17 cellular contexts compared by ENCODE assay signal in genomic region chr12:105036937-105037649, GRCh38. TPM values are rescaled to one million over a fixed set of nuclear protein-coding genes. Genes with fewer than 3 reads are reported as not detected.
DNase-seq lines count a peak whose midpoint lies in the region; ATAC-seq, FAIRE-seq and TF ChIP-seq lines count a peak whose summit lies in the region.
"Had no signal": no experiment of that assay in that cellular context is flagged by ENCODE, and none has a peak within 500 bp of the region (broad histone marks: within the 10 kb centered on the region; RNA-seq: fewer than 3 reads in every experiment).

No MANE protein-coding gene starts in this region.

- intact Hi-C loops in endothelial cell of umbilical vein (cut with micrococcal nuclease): no loop called here

- H3K4me3 Mint-ChIP-seq in T-helper 17 cell: peak overlapping the region; percentile 64
- H3K4me3 Mint-ChIP-seq: endodermal cell, natural killer cell had no signal

- peak; percentile 28 for DNase-seq in ACHN
- DNase-seq in GM12892 (ENCODE audit: insufficient read length): no peak
- DNase-seq in T-helper 17 cell: no peak
- peak; percentile 14 for DNase-seq in endothelial cell of umbilical vein (ENCODE audit: low read depth, low spot score)
- DNase-seq in OCI-M1 (lab: John Stamatoyannopoulos, UW): no peak
- no peak for DNase-seq in NCI-H1436 (lab: John Stamatoyannopoulos, UW)
- no peak for DNase-seq in stimulated activated CD8-positive, alpha-beta memory T cell treated with anti-CD3 and anti-CD28 coated beads, Interleukin-4, amount 100 ng/mL, for 48 hours
- DNase-seq in hepatic stellate cell (ENCODE audit: low spot score): no peak
- DNase-seq: endodermal cell; glutamatergic neuron; left lung; natural killer cell; NCI-H2107; retina; stimulated activated CD4-positive, alpha-beta T cell treated with anti-CD3 and anti-CD28 coated beads, Interleukin-4, amount 100 ng/mL, for 24 hours had no signal

- no peak for TF ChIP-seq POLR2A in GM12892 (IDR thresholded peaks at IDR 0.05; ENCODE audit: low read depth, low read length)
- TF ChIP-seq POLR2A in endothelial cell of umbilical vein (IDR thresholded peaks at IDR 0.05; ENCODE audit: low read depth, low read length): no peak

- FAIRE-seq in GM12892 (lab: Jason Lieb, UNC): peak; percentile 70
- no peak for FAIRE-seq in endothelial cell of umbilical vein (lab: Jason Lieb, UNC)
- FAIRE-seq: astrocyte had no signal

- H3K9me3 ChIP-seq in T-helper 17 cell (ENCODE audit: control insufficient read depth, low read length, poor library complexity, severe bottlenecking) (no peaks in the 10 kb centered on the region), endothelial cell of umbilical vein (replicated peaks; ENCODE audit: control insufficient read depth, insufficient read depth, low read length) (no peaks in the 10 kb centered on the region)
- H3K9me3 ChIP-seq: BLaER1 treated with 17β-estradiol and CSF1 and Interleukin-3, amounts not matched to agents 10 nM and 100 nM; left lung had no signal

- no peak overlapping the region for H2AFZ ChIP-seq in endothelial cell of umbilical vein (ENCODE audit: low read depth, low read length)

- H3K36me3 ChIP-seq in endothelial cell of umbilical vein (ENCODE audit: control insufficient read depth in 2 of 2, extremely low read depth in 1 of 2, insufficient read depth in 2 of 2, low read length in 2 of 2): no peaks in the 10 kb centered on the region

- no peaks in the 10 kb centered on the region for H3K27me3 Mint-ChIP-seq in T-helper 17 cell

- peak; percentile 62 for ATAC-seq in T-helper 17 cell
- ATAC-seq: left lung, natural killer cell had no signal

- H3K36me3 Mint-ChIP-seq in T-helper 17 cell (ENCODE audit: low read depth): no peaks in the 10 kb centered on the region
- H3K36me3 Mint-ChIP-seq: natural killer cell had no signal

- H3K4me2 ChIP-seq in endothelial cell of umbilical vein (ENCODE audit: insufficient read depth, low read length): no peak overlapping the region
- H3K4me2 ChIP-seq: BLaER1 treated with 17β-estradiol and CSF1 and Interleukin-3, amounts not matched to agents 10 nM and 100 nM had no signal

- POLR2A ChIA-PET in endothelial cell of umbilical vein (lab: Charles Lee): no interaction called here

- peaks cover 4% of the 10 kb centered on the region for H3K4me1 ChIP-seq in endothelial cell of umbilical vein (ENCODE audit: control insufficient read depth, extremely low read depth, insufficient read depth, low read length)
- H3K4me1 ChIP-seq: left lung had no signal

- no peaks in the 10 kb centered on the region for H4K20me1 ChIP-seq in endothelial cell of umbilical vein (replicated peaks; ENCODE audit: control insufficient read depth, extremely low read depth, insufficient read depth, low read length)
- H4K20me1 ChIP-seq: BLaER1 treated with 17β-estradiol and CSF1 and Interleukin-3, amounts not matched to agents 10 nM and 100 nM had no signal

- dilution Hi-C loops in endothelial cell of umbilical vein (cut with MboI; ENCODE audit: extremely low pct_ligation_motif_present, low sequenced_read_pairs): no loop called here

- in situ Hi-C loops in ACHN (cut with HindIII; ENCODE audit: low pct_ligation_motif_present, low pct_unique_long_range_greater_than_20kb, low sequenced_read_pairs): no loop called here

- peaks cover 8% of the 10 kb centered on the region for H3K4me1 Mint-ChIP-seq in T-helper 17 cell

- no peak overlapping the region for H3K4me3 ChIP-seq in endothelial cell of umbilical vein (replicated peaks in 1 of 3; ENCODE audit: insufficient read depth in 1 of 3, low read depth in 1 of 3, low read length in 3 of 3)
- H3K4me3 ChIP-seq: BLaER1 treated with 17β-estradiol and CSF1 and Interleukin-3, amounts not matched to agents 10 nM and 100 nM; left lung had no signal

- CTCF ChIA-PET in endothelial cell of umbilical vein (lab: Charles Lee): interaction anchor here (0.9 to 2.5 kb wide), 2 partner anchors 16 to 655 kb away, joined by 3 to 7 read pairs; no protein-coding TSS in a partner anchor

- no peaks in the 10 kb centered on the region for H3K79me2 ChIP-seq in endothelial cell of umbilical vein (ENCODE audit: control insufficient read depth, insufficient read depth, low read length)

- H3K27ac Mint-ChIP-seq in T-helper 17 cell: peak overlapping the region; percentile 90
- H3K27ac Mint-ChIP-seq: endodermal cell had no signal

- TF ChIP-seq CTCF in endothelial cell of umbilical vein (IDR thresholded peaks at IDR 0.05; ENCODE audit: extremely low read depth in 1 of 2, insufficient read depth in 1 of 2, low read depth in 1 of 2, low read length in 2 of 2): no peak

- no TSS peak for BruUV-seq in endothelial cell of umbilical vein (replicated peaks; lab: Mats Ljungman, UMichigan)

- no peaks in the 10 kb centered on the region for H3K27me3 ChIP-seq in endothelial cell of umbilical vein (ENCODE audit: control insufficient read depth in 2 of 2, insufficient read depth in 2 of 2, low read length in 2 of 2)
- H3K27me3 ChIP-seq: BLaER1 treated with 17β-estradiol and CSF1 and Interleukin-3, amounts not matched to agents 10 nM and 100 nM; left lung had no signal

- H3K27ac ChIP-seq in endothelial cell of umbilical vein (ENCODE audit: insufficient read depth, low read depth, low read length): no peak overlapping the region
- H3K27ac ChIP-seq: BLaER1 treated with 17β-estradiol and CSF1 and Interleukin-3, amounts not matched to agents 10 nM and 100 nM; left lung had no signal

- H3K9me1 ChIP-seq in endothelial cell of umbilical vein (replicated peaks; ENCODE audit: control insufficient read depth, extremely low read depth, insufficient read depth, low read length): no peaks in the 10 kb centered on the region

- no peak overlapping the region for H3K9ac ChIP-seq in endothelial cell of umbilical vein (replicated peaks; ENCODE audit: extremely low read depth, insufficient read depth, low read length)
- H3K9ac ChIP-seq: BLaER1 treated with 17β-estradiol and CSF1 and Interleukin-3, amounts not matched to agents 10 nM and 100 nM had no signal

TF ChIP-seq in endothelial cell of umbilical vein, 7 proteins besides CTCF, POLR2A, EP300 and RAD21:
- no peak for TF ChIP-seq POLR2AphosphoS5 (IDR thresholded peaks at IDR 0.05; ENCODE audit: insufficient read depth, low read depth, low read length)
- no peak for TF ChIP-seq GATA2 (IDR thresholded peaks at IDR 0.05; ENCODE audit: insufficient read depth, insufficient read length, low read depth, low read length)
- peak; percentile 22 for TF ChIP-seq JUN (IDR thresholded peaks at IDR 0.05; ENCODE audit: borderline replicate concordance, insufficient read depth, insufficient read length, low read depth)
- no peak for TF ChIP-seq MYC (IDR thresholded peaks at IDR 0.05; ENCODE audit: low read depth, low read length)
- peak; percentile 46 for TF ChIP-seq FOS (IDR thresholded peaks at IDR 0.05; ENCODE audit: borderline replicate concordance, insufficient read depth, low read length)
- no peak for TF ChIP-seq MAX (IDR thresholded peaks at IDR 0.05; ENCODE audit: insufficient read depth, insufficient read length)
- no peak for TF ChIP-seq EZH2 (IDR thresholded peaks at IDR 0.05; ENCODE audit: borderline replicate concordance, low read depth, low read length, severe bottlenecking)

RNA-seq across cellular contexts. Expression of gene ALDH1L2, which starts 47.2 kb away (rescaled TPM):
- 0.28 TPM for polyA plus RNA-seq in GM12892 (2012; ENCODE audit: missing spikeins)
- under 1 TPM in 1 of 2 donors, not detected in 1; 0.20 TPM for total RNA-seq in T-helper 17 cell
- 2.2 and 2.5 TPM in 2 replicates for total RNA-seq in endothelial cell of umbilical vein
- 1.4 and 1.5 TPM in 2 replicates for polyA plus RNA-seq in endothelial cell of umbilical vein
- 1.2 and 1.3 TPM in 2 replicates for polyA plus RNA-seq in endothelial cell of umbilical vein (2011; cell fraction: cytosol; rRNA removed)
- polyA plus RNA-seq in endothelial cell of umbilical vein (2011; cell fraction: nucleus; rRNA removed): 2.8 and 3.5 TPM in 2 replicates
- 0.98 and 1.1 TPM in 2 replicates for polyA plus RNA-seq in endothelial cell of umbilical vein (2012)
- polyA minus RNA-seq in endothelial cell of umbilical vein: 3.0 TPM in 2 replicates
- 0.10 TPM for polyA minus RNA-seq in endothelial cell of umbilical vein (2011; cell fraction: cytosol; rRNA and poly(A)+ RNA removed)
- 2.2 and 3.3 TPM in 2 replicates for polyA minus RNA-seq in endothelial cell of umbilical vein (2011; cell fraction: nucleus; rRNA and poly(A)+ RNA removed)

RNA-seq across cellular contexts. Expression of gene NOPCHAP1, which starts 51.0 kb away (rescaled TPM):
- polyA plus RNA-seq in GM12892 (2012; ENCODE audit: missing spikeins): 56.8 TPM
- total RNA-seq in T-helper 17 cell (1 to 10 TPM; 7.7 to 9.5 TPM), endothelial cell of umbilical vein (17.8 and 18.2 TPM in 2 replicates)
- 5.1 and 6.1 TPM in 2 replicates for polyA plus RNA-seq in endothelial cell of umbilical vein
- polyA plus RNA-seq in endothelial cell of umbilical vein (2011; cell fraction: cytosol; rRNA removed): 12.3 and 12.8 TPM in 2 replicates
- polyA plus RNA-seq in endothelial cell of umbilical vein (2011; cell fraction: nucleus; rRNA removed): 5.2 and 5.9 TPM in 2 replicates
- polyA plus RNA-seq in endothelial cell of umbilical vein (2012): 31.0 and 36.3 TPM in 2 replicates
- 2.7 and 2.9 TPM in 2 replicates for polyA minus RNA-seq in endothelial cell of umbilical vein
- polyA minus RNA-seq in endothelial cell of umbilical vein (2011; cell fraction: cytosol; rRNA and poly(A)+ RNA removed): 7.8 TPM
- polyA minus RNA-seq in endothelial cell of umbilical vein (2011; cell fraction: nucleus; rRNA and poly(A)+ RNA removed): 1.9 and 3.3 TPM in 2 replicates

Comparison
In these comparisons a context has a peak if more than half of its experiments do, and no peak if none do; other contexts are left out.
1. DNase-seq: peak in ACHN (single experiment) and endothelial cell of umbilical vein (single experiment); none in GM12892 (single experiment), T-helper 17 cell (0 of 3), OCI-M1 (single experiment), NCI-H1436 (single experiment), stimulated activated CD8-positive, alpha-beta memory T cell treated with anti-CD3 and anti-CD28 coated beads, Interleukin-4, amount 100 ng/mL, for 48 hours (single experiment) and hepatic stellate cell (single experiment).